Comparison of ENCODE assay signal across 16 cellular contexts in genomic region chr2:231050018-231050901, GRCh38. TPM values are rescaled to one million over a fixed set of nuclear protein-coding genes. Genes with fewer than 3 reads are reported as not detected.
DNase-seq lines count a peak whose midpoint lies in the region; ATAC-seq and TF ChIP-seq lines count a peak whose summit lies in the region.
"Had no signal": no experiment of that assay in that cellular context is flagged by ENCODE, and none has a peak within 500 bp of the region (broad histone marks: within the 10 kb centered on the region; RNA-seq: fewer than 3 reads in every experiment).

No MANE protein-coding gene starts in this region.

- WGBS in mesodermal cell (ENCODE audit: insufficient coverage in 2 of 2), 2 experiments = 83 to 91% methylated on average over 6 to 7 of the region's 9 CpGs

- no peak for ATAC-seq in left lung
- ATAC-seq in activated T-helper 17 cell treated with anti-CD3 and anti-CD28 coated beads, Interleukin-2, amount 50 U/mL, for 72 hours (replicated peaks) = no peak

- H3K27ac ChIP-seq in caudate nucleus (ENCODE audit: low read depth, low read length) (peak overlapping the region; percentile 39), mesodermal cell (ENCODE audit: low read depth, low read length, severe bottlenecking) (peak overlapping the region; percentile 25), temporal lobe (ENCODE audit: low read depth, low read length) (peak overlapping the region; percentile 44), left lung (no peak overlapping the region)
- H3K27ac ChIP-seq: GM23248, KMS-11, right atrium auricular region had no signal

- DNase-seq in HuH-7.5 (ENCODE audit: low spot score) = peak; percentile 61
- peak in 33 of 61 donors; percentile 12 to 89 (median 43) for DNase-seq in caudate nucleus (lab: John Stamatoyannopoulos, UW)
- DNase-seq in osteocyte (ENCODE audit: extremely low spot score, unreplicated experiment) = no peak
- no peak for DNase-seq in left lung
- DNase-seq: activated CD4-positive, alpha-beta memory T cell treated with anti-CD3 and anti-CD28 coated beads, Interleukin-2, amount 10 ng/mL, durations not matched to agents 7 days and 5 days; activated naive CD4-positive, alpha-beta T cell treated with anti-CD3 and anti-CD28 coated beads, Interleukin-2, amount 50 U/mL, for 16 hours; GM23248; NCI-H1930; stimulated activated naive CD4-positive, alpha-beta T cell had no signal

- peaks cover 9% of the 10 kb centered on the region for H3K4me1 ChIP-seq in mesodermal cell (ENCODE audit: control insufficient read depth, insufficient read depth, low read length, poor library complexity, severe bottlenecking)
- peaks cover 4 to 12% of the 10 kb centered on the region in 2 donors for H3K4me1 ChIP-seq in left lung

- no peak overlapping the region for H3K27ac Mint-ChIP-seq in osteocyte (ENCODE audit: unreplicated experiment)
- no peak overlapping the region for H3K27ac Mint-ChIP-seq in activated T-helper 17 cell treated with anti-CD3 and anti-CD28 coated beads, Interleukin-2, amount 50 U/mL, for 72 hours
- H3K27ac Mint-ChIP-seq: activated CD4-positive, alpha-beta memory T cell treated with anti-CD3 and anti-CD28 coated beads, Interleukin-2, amount 10 ng/mL, durations not matched to agents 7 days and 5 days; memory B cell; T-helper 1 cell treated with Interleukin-12 subunit alpha and Interleukin-12 subunit beta and Interleukin-4 antibody, amounts not matched to agents 30 μg/mL and 1 μg/mL, for 36 hours had no signal

- H3K36me3 ChIP-seq in mesodermal cell (ENCODE audit: control insufficient read depth, insufficient read depth, low read length) (no peaks in the 10 kb centered on the region), left lung (no peaks in the 10 kb centered on the region)
- H3K36me3 ChIP-seq: right atrium auricular region had no signal

- intact Hi-C loops in left lung (cut with DNase I) = no loop called here

- H3K9me3 Mint-ChIP-seq in osteocyte (ENCODE audit: unreplicated experiment) = no peaks in the 10 kb centered on the region
- H3K9me3 Mint-ChIP-seq in activated T-helper 17 cell treated with anti-CD3 and anti-CD28 coated beads, Interleukin-2, amount 50 U/mL, for 72 hours = no peaks in the 10 kb centered on the region
- H3K9me3 Mint-ChIP-seq: activated CD4-positive, alpha-beta memory T cell treated with anti-CD3 and anti-CD28 coated beads, Interleukin-2, amount 10 ng/mL, durations not matched to agents 7 days and 5 days; memory B cell; T-helper 1 cell treated with Interleukin-12 subunit alpha and Interleukin-12 subunit beta and Interleukin-4 antibody, amounts not matched to agents 30 μg/mL and 1 μg/mL, for 36 hours had no signal

- peaks cover 0 to 53% of the 10 kb centered on the region in 2 donors for H3K27me3 ChIP-seq in left lung
- H3K27me3 ChIP-seq: right atrium auricular region had no signal

- H3K4me3 Mint-ChIP-seq in osteocyte (ENCODE audit: unreplicated experiment) = no peak overlapping the region
- H3K4me3 Mint-ChIP-seq in activated T-helper 17 cell treated with anti-CD3 and anti-CD28 coated beads, Interleukin-2, amount 50 U/mL, for 72 hours = no peak overlapping the region
- H3K4me3 Mint-ChIP-seq: activated CD4-positive, alpha-beta memory T cell treated with anti-CD3 and anti-CD28 coated beads, Interleukin-2, amount 10 ng/mL, durations not matched to agents 7 days and 5 days; memory B cell; T-helper 1 cell treated with Interleukin-12 subunit alpha and Interleukin-12 subunit beta and Interleukin-4 antibody, amounts not matched to agents 30 μg/mL and 1 μg/mL, for 36 hours had no signal

- no peak overlapping the region for H3K4me3 ChIP-seq in mesodermal cell (ENCODE audit: extremely low read depth, insufficient read depth, low read length, poor library complexity, severe bottlenecking)
- no peak overlapping the region for H3K4me3 ChIP-seq in left lung
- H3K4me3 ChIP-seq: GM23248, right atrium auricular region had no signal

- TF ChIP-seq CTCF in osteocyte (IDR thresholded peaks at IDR 0.05) (no peak), left lung (IDR thresholded peaks at IDR 0.05) (no peak)

- no peaks in the 10 kb centered on the region for H3K36me3 Mint-ChIP-seq in osteocyte (ENCODE audit: unreplicated experiment)
- no peaks in the 10 kb centered on the region for H3K36me3 Mint-ChIP-seq in activated T-helper 17 cell treated with anti-CD3 and anti-CD28 coated beads, Interleukin-2, amount 50 U/mL, for 72 hours (ENCODE audit: low read depth)
- H3K36me3 Mint-ChIP-seq: memory B cell had no signal

- H3K9me3 ChIP-seq in mesodermal cell (ENCODE audit: control insufficient read depth, low read length) = no peaks in the 10 kb centered on the region
- H3K9me3 ChIP-seq in left lung = no peaks in the 10 kb centered on the region
- H3K9me3 ChIP-seq: right atrium auricular region had no signal

- H3K27me3 Mint-ChIP-seq in osteocyte (ENCODE audit: unreplicated experiment) = peaks cover 22% of the 10 kb centered on the region
- peaks cover 9% of the 10 kb centered on the region for H3K27me3 Mint-ChIP-seq in activated T-helper 17 cell treated with anti-CD3 and anti-CD28 coated beads, Interleukin-2, amount 50 U/mL, for 72 hours

- H3K4me1 Mint-ChIP-seq in osteocyte (ENCODE audit: unreplicated experiment) = peaks cover 11% of the 10 kb centered on the region
- peaks cover 16% of the 10 kb centered on the region for H3K4me1 Mint-ChIP-seq in activated T-helper 17 cell treated with anti-CD3 and anti-CD28 coated beads, Interleukin-2, amount 50 U/mL, for 72 hours

RNA-seq across cellular contexts. Expression of gene PSMD1, which starts 6.4 kb away (rescaled TPM):
- 124 TPM for polyA plus RNA-seq in mesodermal cell (2013, experiment 1 of 2)
- 137 TPM for polyA plus RNA-seq in mesodermal cell (2013, experiment 2 of 2)
- 82.9 TPM for total RNA-seq in temporal lobe
- 108 and 112 TPM in 2 replicates for total RNA-seq in osteocyte
- 100 to 1,000 TPM in 1 of 2 donors, 10 to 100 TPM in 1; 71.6 to 118 TPM for total RNA-seq in left lung
- 100 to 1,000 TPM in 1 of 2 donors, 10 to 100 TPM in 1; 70.2 to 154 TPM for total RNA-seq in activated T-helper 17 cell treated with anti-CD3 and anti-CD28 coated beads, Interleukin-2, amount 50 U/mL, for 72 hours

RNA-seq across cellular contexts. Expression of gene C2orf72, which starts 12.9 kb away (rescaled TPM):
- polyA plus RNA-seq in mesodermal cell (2013, experiment 1 of 2) = 2.8 TPM
- polyA plus RNA-seq in mesodermal cell (2013, experiment 2 of 2) = 2.5 TPM
- total RNA-seq in temporal lobe (31.0 TPM), osteocyte (not detected in 2 replicates), left lung (1 to 10 TPM in 1 of 2 donors, under 1 TPM in 1; 0.67 to 1.1 TPM)
- 1 to 10 TPM in 1 of 2 donors, under 1 TPM in 1; 0.48 to 3.3 TPM for total RNA-seq in activated T-helper 17 cell treated with anti-CD3 and anti-CD28 coated beads, Interleukin-2, amount 50 U/mL, for 72 hours
- polyA plus RNA-seq: GM23248 had no signal

RNA-seq across cellular contexts. Expression of gene SPATA3, which starts 54.3 kb away (rescaled TPM):
- not detected for polyA plus RNA-seq in mesodermal cell (2013, experiment 1 of 2)
- polyA plus RNA-seq in mesodermal cell (2013, experiment 2 of 2) = not detected
- total RNA-seq in temporal lobe (not detected), osteocyte (not detected in 2 replicates), left lung (not detected)
- total RNA-seq in activated T-helper 17 cell treated with anti-CD3 and anti-CD28 coated beads, Interleukin-2, amount 50 U/mL, for 72 hours = 1 to 10 TPM; 2.2 to 2.5 TPM
- total RNA-seq: GM23248, right atrium auricular region had no signal
- polyA plus RNA-seq: GM23248 had no signal

Comparison
In these comparisons a context has a peak if more than half of its experiments do, and no peak if none do; other contexts are left out.
1. DNase-seq: peak in HuH-7.5 (single experiment) and caudate nucleus (33 of 61); none in osteocyte (single experiment) and left lung (0 of 2).
2. H3K27ac ChIP-seq: peak in caudate nucleus (single experiment), mesodermal cell (single experiment) and temporal lobe (single experiment); none in left lung (0 of 2).